In genomic region chr2:84686783-84687442, GRCh38 we compare ENCODE assay signal across 24 cellular contexts.
A peak's percentile ranks its signal among the peaks of the same experiment; 100 is the strongest.
DNase-seq lines count a peak whose midpoint lies in the region; ATAC-seq and TF ChIP-seq lines count a peak whose summit lies in the region.
"Had no signal": no experiment of that assay in that cellular context is flagged by ENCODE, and none has a peak within 500 bp of the region (broad histone marks: within the 10 kb centered on the region; RNA-seq: fewer than 3 reads in every experiment).

No MANE protein-coding gene starts in this region.

- TF ChIP-seq CTCF in mesothelial cell of epicardium (IDR thresholded peaks at IDR 0.05; ENCODE audit: unreplicated experiment) = no peak
- no peak for TF ChIP-seq CTCF in smooth muscle cell (IDR thresholded peaks at IDR 0.05; ENCODE audit: borderline replicate concordance, insufficient read depth, poor library complexity, severe bottlenecking)

- H4K20me1 ChIP-seq in smooth muscle cell (ENCODE audit: low read depth) = no peaks in the 10 kb centered on the region
- H4K20me1 ChIP-seq: BLaER1 treated with 17β-estradiol and CSF1 and Interleukin-3, amounts not matched to agents 10 nM and 100 nM had no signal

- H3F3A ChIP-seq in smooth muscle cell (ENCODE audit: low read depth) = no peaks in the 10 kb centered on the region

- no peak overlapping the region for H3K4me2 ChIP-seq in smooth muscle cell
- H3K4me2 ChIP-seq: BLaER1 treated with 17β-estradiol and CSF1 and Interleukin-3, amounts not matched to agents 10 nM and 100 nM had no signal

- peak; percentile 61 to 66 for ATAC-seq in activated CD4-positive, CD25-positive, alpha-beta regulatory T cell treated with anti-CD3 and anti-CD28 coated beads, Interleukin-2, amount 50 U/mL, for 24 hours
- ATAC-seq in CD4-positive, CD25-positive, alpha-beta regulatory T cell (ENCODE audit: low read depth in 2 of 2) = peak; percentile 53 to 58
- peak; percentile 61 for ATAC-seq in T-helper 17 cell
- ATAC-seq: Panc1 had no signal

- no peak overlapping the region for H3K27ac ChIP-seq in CD4-positive, CD25-positive, alpha-beta regulatory T cell (ENCODE audit: insufficient read depth, low read length, poor library complexity, severe bottlenecking)
- H3K27ac ChIP-seq in smooth muscle cell (ENCODE audit: low read depth) = no peak overlapping the region
- H3K27ac ChIP-seq: adrenal gland; BLaER1 treated with 17β-estradiol and CSF1 and Interleukin-3, amounts not matched to agents 10 nM and 100 nM; HL-60; left ventricle myocardium inferior; SJSA1; VCaP had no signal

- WGBS in smooth muscle cell (ENCODE audit: low lambda C conversion rate) = 87% methylated on average over 5 of the region's 5 CpGs

- H3K36me3 ChIP-seq in CD4-positive, CD25-positive, alpha-beta regulatory T cell (ENCODE audit: control insufficient read depth, insufficient read depth, low read length) = no peaks in the 10 kb centered on the region
- no peaks in the 10 kb centered on the region for H3K36me3 ChIP-seq in smooth muscle cell (ENCODE audit: low read depth)
- H3K36me3 ChIP-seq: adrenal gland; BLaER1 treated with 17β-estradiol and CSF1 and Interleukin-3, amounts not matched to agents 10 nM and 100 nM; left ventricle myocardium inferior; SJSA1 had no signal

- H3K36me3 Mint-ChIP-seq in CD4-positive, CD25-positive, alpha-beta regulatory T cell = no peaks in the 10 kb centered on the region
- H3K36me3 Mint-ChIP-seq in T-helper 17 cell (ENCODE audit: low read depth) = no peaks in the 10 kb centered on the region
- no peaks in the 10 kb centered on the region for H3K36me3 Mint-ChIP-seq in mesothelial cell of epicardium

- no peak overlapping the region for H3K9ac ChIP-seq in smooth muscle cell (ENCODE audit: low read depth)
- H3K9ac ChIP-seq: BLaER1 treated with 17β-estradiol and CSF1 and Interleukin-3, amounts not matched to agents 10 nM and 100 nM had no signal

- H3K79me2 ChIP-seq in smooth muscle cell (ENCODE audit: low read depth) = no peaks in the 10 kb centered on the region

- H3K9me3 ChIP-seq in CD4-positive, CD25-positive, alpha-beta regulatory T cell (ENCODE audit: control insufficient read depth in 2 of 2, low read length in 2 of 2) = no peaks in the 10 kb centered on the region
- no peaks in the 10 kb centered on the region for H3K9me3 ChIP-seq in T-helper 17 cell (ENCODE audit: control insufficient read depth, low read length, poor library complexity, severe bottlenecking)
- no peaks in the 10 kb centered on the region for H3K9me3 ChIP-seq in smooth muscle cell (replicated peaks; ENCODE audit: low read depth)
- H3K9me3 ChIP-seq: adrenal gland; BLaER1 treated with 17β-estradiol and CSF1 and Interleukin-3, amounts not matched to agents 10 nM and 100 nM; left ventricle myocardium inferior; SJSA1 had no signal

- H3K27me3 ChIP-seq in CD4-positive, CD25-positive, alpha-beta regulatory T cell (ENCODE audit: control insufficient read depth, insufficient read depth, low read length) = no peaks in the 10 kb centered on the region
- H3K27me3 ChIP-seq in smooth muscle cell (ENCODE audit: low read depth) = no peaks in the 10 kb centered on the region
- H3K27me3 ChIP-seq: adrenal gland; BLaER1 treated with 17β-estradiol and CSF1 and Interleukin-3, amounts not matched to agents 10 nM and 100 nM; SJSA1 had no signal

- H3K4me3 ChIP-seq in CD4-positive, CD25-positive, alpha-beta regulatory T cell (ENCODE audit: low read depth, low read length) = no peak overlapping the region
- H3K4me3 ChIP-seq in smooth muscle cell = no peak overlapping the region
- H3K4me3 ChIP-seq: adrenal gland; BLaER1 treated with 17β-estradiol and CSF1 and Interleukin-3, amounts not matched to agents 10 nM and 100 nM; left ventricle myocardium inferior; SJSA1 had no signal

- peak overlapping the region in 2 of 3 donors; percentile 36 to 74 for H3K27ac Mint-ChIP-seq in CD4-positive, CD25-positive, alpha-beta regulatory T cell
- H3K27ac Mint-ChIP-seq in T-helper 17 cell = no peak overlapping the region
- peak overlapping the region; percentile 44 for H3K27ac Mint-ChIP-seq in mesothelial cell of epicardium
- H3K27ac Mint-ChIP-seq: activated CD4-positive, alpha-beta memory T cell treated with anti-CD3 and anti-CD28 coated beads, Interleukin-2, amount 10 ng/mL, durations not matched to agents 7 days and 5 days had no signal

- no peak for DNase-seq in activated CD4-positive, CD25-positive, alpha-beta regulatory T cell treated with anti-CD3 and anti-CD28 coated beads, Interleukin-2, amount 50 U/mL, for 72 hours
- DNase-seq in CD4-positive, CD25-positive, alpha-beta regulatory T cell = peak in 2 of 3 donors; percentile 16 to 30
- DNase-seq in T-helper 17 cell (no peak), mesothelial cell of epicardium (ENCODE audit: low spot score in 2 of 2, unreplicated experiment in 2 of 2) (no peak), NOMO-1 treated with dmso at 0.1 percent for 144 hours (lab: John Stamatoyannopoulos, UW; ENCODE audit: unreplicated experiment) (no peak), smooth muscle cell (lab: John Stamatoyannopoulos, UW; ENCODE audit: unreplicated experiment) (no peak), NOMO-1 (lab: John Stamatoyannopoulos, UW; ENCODE audit: unreplicated experiment in 2 of 2) (no peak)
- DNase-seq: activated CD4-positive, alpha-beta memory T cell treated with anti-CD3 and anti-CD28 coated beads, Interleukin-2, amount 10 ng/mL, durations not matched to agents 7 days and 5 days; adrenal gland; DMS153; GDM1; left ventricle myocardium inferior; MM.1S; NCI-H1694; nucleus accumbens; retina; stimulated activated CD8-positive, alpha-beta memory T cell treated with anti-CD3 and anti-CD28 coated beads, Interleukin-4, amount 100 ng/mL, for 48 hours; substantia nigra had no signal

- no peaks in the 10 kb centered on the region for H3K27me3 Mint-ChIP-seq in CD4-positive, CD25-positive, alpha-beta regulatory T cell
- H3K27me3 Mint-ChIP-seq in T-helper 17 cell (no peaks in the 10 kb centered on the region), mesothelial cell of epicardium (ENCODE audit: low read depth) (peaks cover 10% of the 10 kb centered on the region)
- H3K27me3 Mint-ChIP-seq: activated CD4-positive, alpha-beta memory T cell treated with anti-CD3 and anti-CD28 coated beads, Interleukin-2, amount 10 ng/mL, durations not matched to agents 7 days and 5 days had no signal

- H3K9me3 Mint-ChIP-seq in CD4-positive, CD25-positive, alpha-beta regulatory T cell = peaks cover 0 to 3% (median 0%) of the 10 kb centered on the region in 7 donors
- H3K9me3 Mint-ChIP-seq in mesothelial cell of epicardium = no peaks in the 10 kb centered on the region
- H3K9me3 Mint-ChIP-seq: activated CD4-positive, alpha-beta memory T cell treated with anti-CD3 and anti-CD28 coated beads, Interleukin-2, amount 10 ng/mL, durations not matched to agents 7 days and 5 days had no signal

- H3K4me3 Mint-ChIP-seq in CD4-positive, CD25-positive, alpha-beta regulatory T cell = no peak overlapping the region
- H3K4me3 Mint-ChIP-seq in T-helper 17 cell (no peak overlapping the region), mesothelial cell of epicardium (no peak overlapping the region)
- H3K4me3 Mint-ChIP-seq: activated CD4-positive, alpha-beta memory T cell treated with anti-CD3 and anti-CD28 coated beads, Interleukin-2, amount 10 ng/mL, durations not matched to agents 7 days and 5 days had no signal

- peaks cover 8% of the 10 kb centered on the region for H3K4me1 ChIP-seq in CD4-positive, CD25-positive, alpha-beta regulatory T cell (ENCODE audit: control insufficient read depth, insufficient read depth, low read length, poor library complexity, severe bottlenecking)
- H3K4me1 ChIP-seq in smooth muscle cell (ENCODE audit: low read depth) = no peaks in the 10 kb centered on the region
- H3K4me1 ChIP-seq: adrenal gland; BLaER1 treated with 17β-estradiol and CSF1 and Interleukin-3, amounts not matched to agents 10 nM and 100 nM; SJSA1 had no signal

- no peak overlapping the region for H2AFZ ChIP-seq in smooth muscle cell (ENCODE audit: low read depth)

- peaks cover 0 to 33% (median 9%) of the 10 kb centered on the region in 4 donors for H3K4me1 Mint-ChIP-seq in CD4-positive, CD25-positive, alpha-beta regulatory T cell
- peaks cover 3% of the 10 kb centered on the region for H3K4me1 Mint-ChIP-seq in T-helper 17 cell
- H3K4me1 Mint-ChIP-seq in mesothelial cell of epicardium = peaks cover 13% of the 10 kb centered on the region

Comparison
In these comparisons a context has a peak if more than half of its experiments do, and no peak if none do; other contexts are left out.
1. DNase-seq: peak in CD4-positive, CD25-positive, alpha-beta regulatory T cell (2 of 3); none in activated CD4-positive, CD25-positive, alpha-beta regulatory T cell treated with anti-CD3 and anti-CD28 coated beads, Interleukin-2, amount 50 U/mL, for 72 hours (single experiment), T-helper 17 cell (0 of 3), mesothelial cell of epicardium (0 of 2), NOMO-1 treated with dmso at 0.1 percent for 144 hours (single experiment), smooth muscle cell (single experiment) and NOMO-1 (0 of 2).
2. Peak in every context shown above with its lines, with median percentiles within 50 percentile points of each other: ATAC-seq.